In genomic region chr3:119794971-119795612, GRCh38 we compare ENCODE assay signal across 1 cellular context.
A peak's percentile ranks its signal among the peaks of the same experiment; 100 is the strongest.
TF ChIP-seq lines count a peak whose summit lies in the region.

No MANE protein-coding gene starts in this region.

TF ChIP-seq in HepG2, 621 proteins besides CTCF, POLR2A, EP300 and RAD21 (continued from another document and continues in another):
- TF ChIP-seq ZXDC (CRISPR knock-in tag; IDR thresholded peaks at IDR 0.05) (no peak), PHF8 (CRISPR knock-in tag; IDR thresholded peaks at IDR 0.05) (no peak; the same call in 1 of the 2 replicates), LBX2 (CRISPR knock-in tag; IDR thresholded peaks at IDR 0.05; ENCODE audit: borderline replicate concordance) (no peak), HOXA3 (CRISPR knock-in tag; IDR thresholded peaks at IDR 0.05) (peak; percentile 85), DR1 (CRISPR knock-in tag; IDR thresholded peaks at IDR 0.05) (0 out of 2 replicates have a peak, but pooled peaks have one; percentile 42), ZSCAN9 (CRISPR knock-in tag; IDR thresholded peaks at IDR 0.05; ENCODE audit: borderline replicate concordance) (no peak), ZNF496 (CRISPR knock-in tag; IDR thresholded peaks at IDR 0.05; ENCODE audit: insufficient replicate concordance) (no peak), ZNF160 (CRISPR knock-in tag; IDR thresholded peaks at IDR 0.05) (peak; percentile 62; the same call in 1 of the 2 replicates), THYN1 (CRISPR knock-in tag; IDR thresholded peaks at IDR 0.05; ENCODE audit: borderline replicate concordance, low read depth) (no peak), HMG20B (CRISPR knock-in tag; conservative IDR thresholded peaks at IDR 0.05) (0 out of 2 replicates have a peak, but pooled peaks have one; percentile 56), EHMT2 (IDR thresholded peaks at IDR 0.05; ENCODE audit: borderline replicate concordance, low read depth, low read length) (no peak; the same call in 1 of the 2 replicates), GTF2F1 (IDR thresholded peaks at IDR 0.05; ENCODE audit: low read length) (no peak), MED1 (CRISPR knock-in tag; IDR thresholded peaks at IDR 0.05) (peak; percentile 70), ZNF644 (CRISPR knock-in tag; IDR thresholded peaks at IDR 0.05; ENCODE audit: low read depth) (peak; percentile 66), ZNF878 (CRISPR knock-in tag; IDR thresholded peaks at IDR 0.05) (no peak), ZBED4 (CRISPR knock-in tag; IDR thresholded peaks at IDR 0.05; ENCODE audit: borderline replicate concordance) (no peak), NFYB (CRISPR knock-in tag; IDR thresholded peaks at IDR 0.05) (peak; percentile 44; the same call in 1 of the 2 replicates), WIZ (CRISPR knock-in tag; IDR thresholded peaks at IDR 0.05) (no peak), NR2C2 (CRISPR knock-in tag; IDR thresholded peaks at IDR 0.05; ENCODE audit: borderline replicate concordance) (0 out of 2 replicates have a peak, but pooled peaks have one; percentile 34), ZNF430 (CRISPR knock-in tag; IDR thresholded peaks at IDR 0.05) (no peak), PRPF4 (IDR thresholded peaks at IDR 0.05; ENCODE audit: low read depth, low read length, poor library complexity, severe bottlenecking) (no peak), JUNB (CRISPR knock-in tag; IDR thresholded peaks at IDR 0.05; ENCODE audit: borderline replicate concordance) (peak; percentile 92), HNF4A (CRISPR knock-in tag; IDR thresholded peaks at IDR 0.05) (peak; percentile 98), NBN (conservative IDR thresholded peaks at IDR 0.05) (no peak), ZBTB26 (CRISPR knock-in tag; IDR thresholded peaks at IDR 0.05; ENCODE audit: borderline replicate concordance) (0 out of 2 replicates have a peak, but pooled peaks have one; percentile 30), ZNF746 (CRISPR knock-in tag; IDR thresholded peaks at IDR 0.05) (no peak), NONO (IDR thresholded peaks at IDR 0.05) (no peak), NONO (CRISPR knock-in tag; conservative IDR thresholded peaks at IDR 0.05) (no peak), HNF4G (IDR thresholded peaks at IDR 0.05; ENCODE audit: borderline replicate concordance, low read depth, low read length) (peak; percentile 97), HNF4G (CRISPR knock-in tag; IDR thresholded peaks at IDR 0.05; ENCODE audit: borderline replicate concordance, low read depth) (peak; percentile 88), ZNF557 (CRISPR knock-in tag; IDR thresholded peaks at IDR 0.05) (0 out of 2 replicates have a peak, but pooled peaks have one; percentile 62), ZNF205 (CRISPR knock-in tag; IDR thresholded peaks at IDR 0.05) (peak; percentile 69), ATF3 (CRISPR knock-in tag; IDR thresholded peaks at IDR 0.05) (peak; percentile 97), ZIK1 (CRISPR knock-in tag; IDR thresholded peaks at IDR 0.05; ENCODE audit: borderline replicate concordance, low read depth) (no peak), TFDP1 (CRISPR knock-in tag; IDR thresholded peaks at IDR 0.05; ENCODE audit: borderline replicate concordance) (peak; percentile 26; the same call in 1 of the 2 replicates), BCL6 (CRISPR knock-in tag; IDR thresholded peaks at IDR 0.05) (peak; percentile 85), ZFP90 (CRISPR knock-in tag; IDR thresholded peaks at IDR 0.05; ENCODE audit: borderline replicate concordance) (peak; percentile 55; the same call in 1 of the 2 replicates), HDAC6 (IDR thresholded peaks at IDR 0.05; ENCODE audit: low read depth, low read length) (no peak), IKZF5 (CRISPR knock-in tag; IDR thresholded peaks at IDR 0.05) (peak; percentile 52; the same call in 1 of the 2 replicates), FOXA1 (IDR thresholded peaks at IDR 0.05) (no peak), FOXA1 (CRISPR knock-in tag; IDR thresholded peaks at IDR 0.05) (peak; percentile 60), ZNF629 (CRISPR knock-in tag; conservative IDR thresholded peaks at IDR 0.05) (peak; percentile 43; the same call in 1 of the 2 replicates), ZNF775 (CRISPR knock-in tag; IDR thresholded peaks at IDR 0.05; ENCODE audit: borderline replicate concordance) (no peak), DMAP1 (CRISPR knock-in tag; IDR thresholded peaks at IDR 0.05) (0 out of 2 replicates have a peak, but pooled peaks have one; percentile 51), MIER2 (CRISPR knock-in tag; IDR thresholded peaks at IDR 0.05) (0 out of 2 replicates have a peak, but pooled peaks have one; percentile 52), ZNF674 (CRISPR knock-in tag; IDR thresholded peaks at IDR 0.05; ENCODE audit: low read depth) (no peak), MEIS2 (CRISPR knock-in tag; IDR thresholded peaks at IDR 0.05) (0 out of 2 replicates have a peak, but pooled peaks have one; percentile 33), FOXO1 (CRISPR knock-in tag; IDR thresholded peaks at IDR 0.05) (peak; percentile 70), ZNF75D (CRISPR knock-in tag; IDR thresholded peaks at IDR 0.05; ENCODE audit: borderline replicate concordance) (no peak), RFX5 (IDR thresholded peaks at IDR 0.05; ENCODE audit: low read depth, low read length) (no peak), ZNF784 (CRISPR knock-in tag; IDR thresholded peaks at IDR 0.05; ENCODE audit: borderline replicate concordance) (no peak), SMAD3 (CRISPR knock-in tag; IDR thresholded peaks at IDR 0.05) (peak; percentile 56; the same call in 1 of the 2 replicates), CEBPG (CRISPR knock-in tag; IDR thresholded peaks at IDR 0.05) (peak; percentile 26; the same call in 1 of the 2 replicates), PAWR (CRISPR knock-in tag; IDR thresholded peaks at IDR 0.05; ENCODE audit: borderline replicate concordance) (no peak), LRRFIP1 (CRISPR knock-in tag; conservative IDR thresholded peaks at IDR 0.05) (no peak), ZBTB7B (CRISPR knock-in tag; IDR thresholded peaks at IDR 0.05) (peak; percentile 71; the same call in 1 of the 2 replicates), ZFP37 (CRISPR knock-in tag; IDR thresholded peaks at IDR 0.05; ENCODE audit: borderline replicate concordance) (peak; percentile 56; the same call in 1 of the 2 replicates), ZNF724P (CRISPR knock-in tag; IDR thresholded peaks at IDR 0.05; ENCODE audit: borderline replicate concordance) (no peak)
